In genomic region chr2:10410001-10410671, GRCh38 we compare ENCODE assay signal across 8 cellular contexts. TPM values are rescaled to one million over a fixed set of nuclear protein-coding genes. Genes with fewer than 3 reads are reported as not detected.
A peak's percentile ranks its signal among the peaks of the same experiment; 100 is the strongest.
DNase-seq lines count a peak whose midpoint lies in the region; ATAC-seq and TF ChIP-seq lines count a peak whose summit lies in the region.

No MANE protein-coding gene starts in this region.

- no peak for ATAC-seq in right cardiac atrium
- peak; percentile 73 for ATAC-seq in HG03135 (IDR thresholded peaks at IDR 0.05; ENCODE audit: unreplicated experiment)

- H3K4me3 ChIP-seq in left ventricle myocardium inferior (no peak overlapping the region), right cardiac atrium (ENCODE audit: low read length) (no peak overlapping the region), transverse colon (no peak overlapping the region)

- TF ChIP-seq CTCF in left ventricle myocardium inferior (IDR thresholded peaks at IDR 0.05; ENCODE audit: borderline replicate concordance) (no peak), transverse colon (IDR thresholded peaks at IDR 0.05) (no peak)

- H3K36me3 ChIP-seq in left ventricle myocardium inferior, result no peaks in the 10 kb centered on the region
- no peaks in the 10 kb centered on the region for H3K36me3 ChIP-seq in transverse colon

- no peak for TF ChIP-seq EP300 in transverse colon (IDR thresholded peaks at IDR 0.05; ENCODE audit: low read depth)

- in situ Hi-C loops in transverse colon (cut with MboI; ENCODE audit: low pct_ligation_motif_present in 1 of 4, low pct_unique_long_range_greater_than_20kb in 1 of 4, low sequenced_read_pairs in 3 of 4), result loop anchor here in 3 of 4 donors (10.0 to 25.0 kb wide), 3 partner anchors 123 to 273 kb away; no protein-coding TSS in a partner anchor

- DNase-seq in left ventricle myocardium inferior (no peak), right cardiac atrium (no peak), SKM-1 treated with dmso at 0.1 percent for 144 hours (lab: John Stamatoyannopoulos, UW; ENCODE audit: unreplicated experiment) (peak; percentile 85), transverse colon (no peak), NCI-H2196 treated with DMSO at 0.1 percent for 48 hours (lab: John Stamatoyannopoulos, UW; ENCODE audit: unreplicated experiment) (no peak), epidermal melanocyte (ENCODE audit: insufficient read length, low spot score) (no peak), middle frontal gyrus (ENCODE audit: extremely low spot score, low spot score) (no peak)

- no peaks in the 10 kb centered on the region for H3K9me3 ChIP-seq in left ventricle myocardium inferior (replicated peaks)
- H3K9me3 ChIP-seq in right cardiac atrium (ENCODE audit: control insufficient read depth, low read length), result no peaks in the 10 kb centered on the region
- no peaks in the 10 kb centered on the region for H3K9me3 ChIP-seq in transverse colon

- intact Hi-C loops in left ventricle myocardium inferior (cut with micrococcal nuclease) (no loop called here), right cardiac atrium (cut with DNase I) (loop anchor here in 2 of 4 donors (5.0 kb wide), 2 partner anchors 268 to 288 kb away; partner anchors contain the start of gene RRM2 (in 1 of the 2)), transverse colon (cut with DNase I; ENCODE audit: low total_unique reads) (loop anchor here (5.0 kb wide), 1 partner anchor 128 kb away; no protein-coding TSS in a partner anchor)

- peak overlapping the region; percentile 15 for H3K27ac ChIP-seq in left ventricle myocardium inferior (replicated peaks)
- H3K27ac ChIP-seq in right cardiac atrium (ENCODE audit: low read length), result no peak overlapping the region
- H3K27ac ChIP-seq in transverse colon, result peak overlapping the region in 3 of 4 donors; percentile 19 to 81 (median 48)

- WGBS in right cardiac atrium, result 82% methylated on average over 13 of the region's 13 CpGs
- 46 to 53% methylated on average over 5 to 13 of the region's 13 CpGs for WGBS in transverse colon (ENCODE audit: low coverage in 1 of 2), 2 donors

- H3K4me1 ChIP-seq in left ventricle myocardium inferior (peaks cover 66% of the 10 kb centered on the region), right cardiac atrium (ENCODE audit: control insufficient read depth, insufficient read depth, low read length) (peaks cover 21% of the 10 kb centered on the region), transverse colon (peaks cover 46 to 85% (median 61%) of the 10 kb centered on the region in 4 donors)

- TF ChIP-seq POLR2A in transverse colon (IDR thresholded peaks at IDR 0.05), result no peak

- H3K27me3 ChIP-seq in left ventricle myocardium inferior (ENCODE audit: low read depth), result no peaks in the 10 kb centered on the region
- no peaks in the 10 kb centered on the region for H3K27me3 ChIP-seq in right cardiac atrium (ENCODE audit: control insufficient read depth, insufficient read depth)
- no peaks in the 10 kb centered on the region for H3K27me3 ChIP-seq in transverse colon

RNA-seq across cellular contexts. Expression of gene ODC1, which starts 38.0 kb away (rescaled TPM):
- 41.7 TPM for total RNA-seq in left ventricle myocardium inferior
- 10 to 100 TPM; 35.2 to 47.9 (median 39.8) TPM for total RNA-seq in right cardiac atrium
- 17.3 TPM for polyA plus RNA-seq in right cardiac atrium
- total RNA-seq in transverse colon, result 10 to 100 TPM; 36.2 to 75.2 (median 43.2) TPM
